Comparison of ENCODE assay signal across 8 cellular contexts in the genomic region with DNA sequence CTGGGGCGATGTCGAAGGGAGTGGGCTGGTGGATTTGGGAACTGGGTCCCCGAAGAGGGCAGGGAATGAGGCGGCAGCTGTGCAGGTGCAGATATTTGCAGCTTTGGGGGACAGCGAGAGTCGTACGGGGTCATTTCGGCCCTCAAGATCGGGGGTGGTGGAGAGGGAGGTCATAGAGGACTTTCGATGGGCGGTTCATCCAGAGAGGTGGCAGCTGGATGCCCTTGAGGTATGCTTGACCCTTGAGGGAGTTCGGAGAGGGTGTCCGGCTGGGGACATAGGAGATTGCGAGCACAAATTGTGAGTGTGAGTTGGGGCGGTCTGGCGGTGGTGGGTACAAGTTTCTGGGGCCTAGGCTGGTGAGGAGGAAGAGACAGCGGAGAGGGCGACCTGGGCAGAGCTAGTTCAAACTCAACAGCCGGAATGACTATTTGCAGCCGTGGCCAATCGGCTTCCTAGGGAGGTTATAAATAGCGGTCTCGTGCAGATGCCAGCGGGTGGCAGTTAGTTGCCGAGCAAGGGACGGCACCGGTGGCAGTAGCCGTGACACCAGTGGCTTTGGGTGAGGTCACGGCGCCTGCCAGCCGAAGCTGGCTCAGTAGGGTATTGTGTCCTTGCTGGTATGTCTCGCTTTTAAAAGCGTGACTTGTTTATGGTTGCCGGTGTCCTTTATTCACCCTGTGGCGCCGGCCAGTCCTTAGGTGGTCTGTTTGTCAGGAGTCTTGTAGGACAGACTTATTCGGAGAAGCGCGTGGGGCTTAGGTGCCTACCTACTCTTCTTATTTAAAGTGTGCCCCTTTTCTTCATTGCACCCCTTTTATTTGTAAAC. TPM values are rescaled to one million over a fixed set of nuclear protein-coding genes. Genes with fewer than 3 reads are reported as not detected.
A peak's percentile ranks its signal among the peaks of the same experiment; 100 is the strongest.
DNase-seq lines count a peak whose midpoint lies in the region; ATAC-seq and TF ChIP-seq lines count a peak whose summit lies in the region.

No MANE protein-coding gene starts in this region.

- H3K36me3 ChIP-seq in gastroesophageal sphincter (peaks cover 0 to 10% of the 10 kb centered on the region in 2 donors), thoracic aorta (no peaks in the 10 kb centered on the region)

- TF ChIP-seq POLR2A in gastroesophageal sphincter (IDR thresholded peaks at IDR 0.05) = no peak

- TF ChIP-seq CTCF in gastroesophageal sphincter (IDR thresholded peaks at IDR 0.05) = no peak
- no peak for TF ChIP-seq CTCF in thoracic aorta (IDR thresholded peaks at IDR 0.05)

- WGBS in gastroesophageal sphincter (ENCODE audit: low coverage in 1 of 2), 2 donors = 6 to 14% methylated on average over 14 to 35 of the region's 39 CpGs

- ATAC-seq in GM21576 (IDR thresholded peaks at IDR 0.05; ENCODE audit: unreplicated experiment) (peak; percentile 60), gastroesophageal sphincter (peak; percentile 62), thoracic aorta (ENCODE audit: insufficient number of reproducible peaks, low FRiP score, low read depth) (peak; percentile 88)

- H3K4me1 ChIP-seq in gastroesophageal sphincter (peaks cover 0 to 51% (median 5%) of the 10 kb centered on the region in 3 donors), thoracic aorta (ENCODE audit: control insufficient read depth in 1 of 2, low read depth in 2 of 2) (peaks cover 11 to 29% of the 10 kb centered on the region in 2 donors)

- H3K27ac ChIP-seq in gastroesophageal sphincter (peak overlapping the region; percentile 77 to 90 (median 86)), thoracic aorta (peak overlapping the region; percentile 86 to 94)

- H3K4me3 ChIP-seq in gastroesophageal sphincter = peak overlapping the region; percentile 74 to 77
- peak overlapping the region; percentile 99 for H3K4me3 ChIP-seq in thoracic aorta

- H3K9me3 ChIP-seq in gastroesophageal sphincter (no peaks in the 10 kb centered on the region), thoracic aorta (no peaks in the 10 kb centered on the region)

- H3K27me3 ChIP-seq in gastroesophageal sphincter (no peaks in the 10 kb centered on the region), thoracic aorta (replicated peaks; ENCODE audit: insufficient read depth) (no peaks in the 10 kb centered on the region)

- DNase-seq in DMS53 treated with DMSO at 0.1 percent for 48 hours (lab: John Stamatoyannopoulos, UW; ENCODE audit: unreplicated experiment) (peak; percentile 72), KG1 (lab: John Stamatoyannopoulos, UW) (peak; percentile 24), SIG-M5 (lab: John Stamatoyannopoulos, UW) (peak; percentile 43), occipital lobe (lab: John Stamatoyannopoulos, UW) (peak; percentile 71), thoracic aorta (ENCODE audit: low spot score) (peak; percentile 28)
- DNase-seq in activated gamma-delta T cell treated with anti-CD3 and anti-CD28 coated beads, Interleukin-2, amount 50 U/mL, for 16 hours (ENCODE audit: low read depth) = peak; percentile 57

- no peak for TF ChIP-seq EP300 in gastroesophageal sphincter (IDR thresholded peaks at IDR 0.05)

RNA-seq across cellular contexts. Expression of gene NNT, which starts 0.8 kb away (rescaled TPM):
- total RNA-seq in gastroesophageal sphincter = 10 to 100 TPM; 52.0 to 91.1 (median 74.3) TPM
- 157 TPM for total RNA-seq in occipital lobe
- 10 to 100 TPM; 27.9 to 28.9 TPM for total RNA-seq in thoracic aorta

RNA-seq across cellular contexts. Expression of gene PAIP1, which starts 46.9 kb away (rescaled TPM):
- total RNA-seq in gastroesophageal sphincter (100 to 1,000 TPM in 2 of 4 donors, 10 to 100 TPM in 2; 86.3 to 127 (median 107) TPM), occipital lobe (216 TPM), thoracic aorta (10 to 100 TPM; 74.1 to 81.6 TPM)

Comparison
In these comparisons a context has a peak if more than half of its experiments do, and no peak if none do; other contexts are left out.
1. Peak in every context shown above with its lines: DNase-seq, ATAC-seq, H3K4me3 ChIP-seq and H3K27ac ChIP-seq.